Comparison of ENCODE assay signal across 13 cellular contexts in the genomic region with DNA sequence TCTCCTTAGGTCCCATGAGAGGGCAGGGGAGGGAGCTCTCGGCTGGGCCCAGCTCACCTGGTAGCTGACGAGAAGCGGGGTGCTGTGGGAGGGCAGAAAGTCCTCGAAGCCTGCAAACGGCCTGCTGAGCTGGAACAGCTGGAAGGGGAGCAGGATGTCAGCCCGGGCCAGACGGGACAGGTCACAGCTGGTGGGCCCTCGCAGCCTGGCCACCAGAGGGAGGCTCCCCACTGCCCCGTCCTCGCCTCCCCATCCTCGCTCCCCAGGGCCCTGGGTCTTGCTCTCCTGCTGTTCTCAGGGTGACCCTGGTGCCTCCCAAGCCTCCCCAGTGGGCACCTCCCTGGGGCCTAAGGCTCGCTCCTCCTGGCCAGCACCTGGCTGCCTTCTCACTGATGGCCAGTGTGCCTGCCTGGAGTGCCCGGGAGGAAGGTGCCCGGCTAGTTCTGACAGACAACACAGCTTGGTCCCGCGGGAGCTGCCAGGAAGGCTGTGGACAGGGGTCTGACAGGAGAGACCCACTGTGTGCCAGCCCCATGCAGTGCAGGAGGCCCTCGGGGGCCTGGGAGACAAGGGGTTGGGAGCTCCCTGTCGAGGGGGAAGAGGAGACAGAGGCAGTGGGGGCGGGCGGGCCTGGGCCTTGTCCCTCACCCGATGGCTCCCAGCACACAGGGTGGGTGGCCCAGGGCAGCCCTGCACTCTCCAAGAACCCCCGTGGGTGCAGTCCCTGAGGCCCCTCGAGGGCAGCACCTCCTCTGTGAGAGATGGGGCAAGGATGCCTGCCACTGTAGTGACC.
"Had no signal": no experiment of that assay in that cellular context is flagged by ENCODE, and none has a peak within 500 bp of the region (broad histone marks: within the 10 kb centered on the region; RNA-seq: fewer than 3 reads in every experiment).

No MANE protein-coding gene starts in this region.

- DNase-seq: activated CD4-positive, alpha-beta T cell treated with anti-CD3 and anti-CD28 coated beads, Interleukin-2, amount 50 U/mL, for 1 hour; activated CD8-positive, alpha-beta memory T cell treated with anti-CD3 and anti-CD28 coated beads for 24 hours; activated naive CD4-positive, alpha-beta T cell; aorta; hippocampal formation; stimulated activated CD4-positive, alpha-beta T cell treated with anti-CD3 and anti-CD28 coated beads, Interleukin-12 subunit alpha, Interleukin-12 subunit beta, amount 100 ng/mL, for 4 hours; stimulated activated CD4-positive, alpha-beta T cell treated with anti-CD3 and anti-CD28 coated beads, Interleukin-2, amount 100 ng/mL, for 24 hours; stomach; testis had no signal

- H3K9me3 ChIP-seq: psoas muscle, stomach, testis had no signal

- H3K4me3 ChIP-seq: psoas muscle, stomach, testis had no signal

- H3K27me3 ChIP-seq: stomach, testis had no signal

- H3K4me1 ChIP-seq: testis had no signal

- ATAC-seq: activated CD4-positive, CD25-positive, alpha-beta regulatory T cell treated with anti-CD3 and anti-CD28 coated beads, Interleukin-2, amount 50 U/mL, for 24 hours; psoas muscle; sciatic nerve had no signal

- FAIRE-seq: colon had no signal

- H3K27ac ChIP-seq: psoas muscle, testis had no signal
